In the genomic region with DNA sequence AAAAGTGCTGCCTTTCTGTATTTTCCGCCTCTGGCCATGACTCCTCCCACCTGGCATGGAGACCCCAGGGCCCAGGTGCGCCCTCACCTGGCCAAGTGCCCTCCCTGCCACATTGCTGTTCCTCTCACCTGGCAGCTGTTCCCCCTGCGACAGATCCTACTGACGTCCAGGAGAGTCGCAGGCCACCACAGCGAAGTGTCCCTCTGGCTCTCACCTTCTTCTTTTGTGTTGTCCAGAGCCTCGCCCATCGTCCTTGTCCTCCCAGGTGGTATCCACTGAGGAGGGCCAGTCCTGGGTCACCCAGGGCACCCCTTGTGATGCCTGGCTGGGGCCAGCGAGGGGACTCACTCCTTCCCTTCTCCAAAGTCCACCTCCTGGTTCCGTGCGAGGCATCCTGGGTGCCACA, we compare ENCODE assay signal across 8 cellular contexts. TPM values are rescaled to one million over a fixed set of nuclear protein-coding genes. Genes with fewer than 3 reads are reported as not detected.
DNase-seq lines count a peak whose midpoint lies in the region; ATAC-seq and TF ChIP-seq lines count a peak whose summit lies in the region.

No MANE protein-coding gene starts in this region.

- H3K36me3 Mint-ChIP-seq in progenitor cell of endocrine pancreas (ENCODE audit: insufficient read depth), result no peaks in the 10 kb centered on the region

- ATAC-seq in GM21360 (IDR thresholded peaks at IDR 0.05; ENCODE audit: unreplicated experiment), result no peak

- peak; percentile 80 for TF ChIP-seq CTCF in progenitor cell of endocrine pancreas (IDR thresholded peaks at IDR 0.05; ENCODE audit: unreplicated experiment)

- H3K4me1 Mint-ChIP-seq in progenitor cell of endocrine pancreas (ENCODE audit: low read depth), result peaks cover 22% of the 10 kb centered on the region

- peaks cover 18% of the 10 kb centered on the region for H3K27me3 Mint-ChIP-seq in progenitor cell of endocrine pancreas

- H3K27ac Mint-ChIP-seq in progenitor cell of endocrine pancreas, result no peak overlapping the region

- no peaks in the 10 kb centered on the region for H3K9me3 Mint-ChIP-seq in progenitor cell of endocrine pancreas (ENCODE audit: low read depth)

- DNase-seq in COLO668 (lab: John Stamatoyannopoulos, UW; ENCODE audit: unreplicated experiment) (peak; percentile 73), HT-29 (ENCODE audit: low spot score) (peak; percentile 89), T-helper 1 cell (peak in 3 of 5 donors; percentile 18 to 41 (median 22)), dermis blood vessel endothelial cell (peak; percentile 48), progenitor cell of endocrine pancreas (ENCODE audit: low spot score, unreplicated experiment) (peak; percentile 63), NCI-H524 treated with DMSO at 0.1 percent for 48 hours (lab: John Stamatoyannopoulos, UW) (no peak), GF-D8 (lab: John Stamatoyannopoulos, UW) (no peak)

- peak overlapping the region; percentile 23 for H3K4me3 Mint-ChIP-seq in progenitor cell of endocrine pancreas (ENCODE audit: low read depth)

RNA-seq across cellular contexts. Expression of gene NKD2, which starts 2.6 kb away (rescaled TPM):
- total RNA-seq in HT-29 (2014; rRNA removed; shearing (Covaris generic)), result 5.8 and 7.5 TPM in 2 replicates
- 0.17 and 0.56 TPM in 2 replicates for total RNA-seq in dermis blood vessel endothelial cell
- total RNA-seq in progenitor cell of endocrine pancreas, result 23.9 and 28.3 TPM in 2 replicates

Comparison
In these comparisons a context has a peak if more than half of its experiments do, and no peak if none do; other contexts are left out.
1. DNase-seq: peak in COLO668 (single experiment), HT-29 (single experiment), T-helper 1 cell (3 of 5), dermis blood vessel endothelial cell (single experiment) and progenitor cell of endocrine pancreas (single experiment); none in NCI-H524 treated with DMSO at 0.1 percent for 48 hours (single experiment) and GF-D8 (single experiment).